ENCODE assay signal across 12 cellular contexts in the genomic region with DNA sequence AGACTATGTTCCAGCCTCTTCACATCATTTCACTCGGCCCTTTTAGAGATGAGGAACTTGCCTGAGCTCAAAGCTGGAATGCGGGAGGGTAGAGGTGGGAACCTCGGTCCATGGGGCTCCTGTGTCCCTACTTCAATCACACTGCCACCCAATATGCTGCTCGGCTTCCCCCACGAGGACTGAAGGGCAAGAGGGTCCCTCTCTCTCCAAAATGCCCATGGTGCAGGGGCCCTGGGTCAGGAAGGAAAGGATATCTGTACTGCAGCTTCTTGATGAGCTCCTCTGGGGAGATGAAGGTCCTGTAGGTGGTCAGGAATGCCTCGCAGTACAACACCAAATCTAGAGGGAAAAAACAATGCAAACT. TPM values are rescaled to one million over a fixed set of nuclear protein-coding genes. Genes with fewer than 3 reads are reported as not detected.
A peak's percentile ranks its signal among the peaks of the same experiment; 100 is the strongest.
DNase-seq lines count a peak whose midpoint lies in the region; ATAC-seq and TF ChIP-seq lines count a peak whose summit lies in the region.
"Had no signal": no experiment of that assay in that cellular context is flagged by ENCODE, and none has a peak within 500 bp of the region (broad histone marks: within the 10 kb centered on the region; RNA-seq: fewer than 3 reads in every experiment).

No MANE protein-coding gene starts in this region.

- H3K4me1 ChIP-seq in foreskin keratinocyte, result no peaks in the 10 kb centered on the region

- H3K4me1 Mint-ChIP-seq in WTC11, result no peaks in the 10 kb centered on the region
- H3K4me1 Mint-ChIP-seq in endothelial cell (ENCODE audit: unreplicated experiment), result peaks cover 25% of the 10 kb centered on the region
- peaks cover 40% of the 10 kb centered on the region for H3K4me1 Mint-ChIP-seq in stimulated activated memory B cell treated with anti-CD40 and anti-IgM and Interleukin-4, amounts not matched to agents 10 μg/mL and 1 μg/mL and 100 μg/mL, for 72 hours

- ATAC-seq in activated naive CD4-positive, alpha-beta T cell treated with anti-CD3 and anti-CD28 coated beads, Interleukin-2, amount 50 U/mL, for 72 hours, result no peak
- ATAC-seq in WTC11 (no peak), GM18873 (IDR thresholded peaks at IDR 0.05; ENCODE audit: low FRiP score, unreplicated experiment) (no peak), foreskin keratinocyte (no peak)
- ATAC-seq in stimulated activated memory B cell treated with anti-CD40 and anti-IgM and Interleukin-4, amounts not matched to agents 10 μg/mL and 1 μg/mL and 100 μg/mL, for 72 hours, result no peak

- no peak overlapping the region for H3K27ac ChIP-seq in foreskin keratinocyte
- H3K27ac ChIP-seq: esophagus squamous epithelium, upper lobe of right lung had no signal

- POLR2A ChIA-PET in WTC11 (lab: Charles Lee), result no interaction called here

- CTCF ChIA-PET in WTC11 (lab: Charles Lee), result interaction anchor here (0.5 to 2.1 kb wide), 38 partner anchors 10 to 739 kb away, joined by 3 to 34 read pairs (median 4); a partner anchor contains a TSS

- peaks cover 0 to 10% of the 10 kb centered on the region in 2 donors for H3K36me3 Mint-ChIP-seq in activated naive CD4-positive, alpha-beta T cell treated with anti-CD3 and anti-CD28 coated beads, Interleukin-2, amount 50 U/mL, for 72 hours
- H3K36me3 Mint-ChIP-seq in WTC11 (peaks cover 10% of the 10 kb centered on the region; the same call in 1 of the 2 replicates), endothelial cell (ENCODE audit: low read depth, unreplicated experiment) (peaks cover 64% of the 10 kb centered on the region)
- H3K36me3 Mint-ChIP-seq in stimulated activated memory B cell treated with anti-CD40 and anti-IgM and Interleukin-4, amounts not matched to agents 10 μg/mL and 1 μg/mL and 100 μg/mL, for 72 hours, result peaks cover 77% of the 10 kb centered on the region

- peak overlapping the region; percentile 79 for H3K27ac Mint-ChIP-seq in activated naive CD4-positive, alpha-beta T cell treated with anti-CD3 and anti-CD28 coated beads, Interleukin-2, amount 50 U/mL, for 72 hours
- H3K27ac Mint-ChIP-seq in WTC11 (0 out of 2 replicates have a peak overlapping the region, but pooled peaks have one; percentile 65), endothelial cell (ENCODE audit: unreplicated experiment) (peak overlapping the region; percentile 67)
- H3K27ac Mint-ChIP-seq in stimulated activated memory B cell treated with anti-CD40 and anti-IgM and Interleukin-4, amounts not matched to agents 10 μg/mL and 1 μg/mL and 100 μg/mL, for 72 hours, result peak overlapping the region; percentile 77

- no peak overlapping the region for H3K4me3 Mint-ChIP-seq in WTC11
- peak overlapping the region; percentile 18 for H3K4me3 Mint-ChIP-seq in endothelial cell (ENCODE audit: unreplicated experiment)
- H3K4me3 Mint-ChIP-seq in stimulated activated memory B cell treated with anti-CD40 and anti-IgM and Interleukin-4, amounts not matched to agents 10 μg/mL and 1 μg/mL and 100 μg/mL, for 72 hours, result no peak overlapping the region

- TF ChIP-seq CTCF in WTC11 (IDR thresholded peaks at IDR 0.05) (no peak), endothelial cell (IDR thresholded peaks at IDR 0.05; ENCODE audit: unreplicated experiment) (no peak), foreskin keratinocyte (conservative IDR thresholded peaks at IDR 0.05) (no peak)

- no peaks in the 10 kb centered on the region for H3K9me3 Mint-ChIP-seq in activated naive CD4-positive, alpha-beta T cell treated with anti-CD3 and anti-CD28 coated beads, Interleukin-2, amount 50 U/mL, for 72 hours
- H3K9me3 Mint-ChIP-seq in WTC11, result no peaks in the 10 kb centered on the region
- no peaks in the 10 kb centered on the region for H3K9me3 Mint-ChIP-seq in endothelial cell (ENCODE audit: unreplicated experiment)
- H3K9me3 Mint-ChIP-seq in stimulated activated memory B cell treated with anti-CD40 and anti-IgM and Interleukin-4, amounts not matched to agents 10 μg/mL and 1 μg/mL and 100 μg/mL, for 72 hours, result no peaks in the 10 kb centered on the region

- no peak for DNase-seq in activated naive CD4-positive, alpha-beta T cell treated with anti-CD3 and anti-CD28 coated beads, Interleukin-2, amount 50 U/mL, for 72 hours (ENCODE audit: low spot score in 2 of 2)
- no peak for DNase-seq in activated naive CD4-positive, alpha-beta T cell treated with Interleukin-2 at 50 U/mL for 16 hours
- DNase-seq in WTC11 (ENCODE audit: low spot score) (no peak), endothelial cell (ENCODE audit: low spot score) (no peak), foreskin keratinocyte (no peak), NCI-H524 treated with DMSO at 0.1 percent for 48 hours (lab: John Stamatoyannopoulos, UW) (no peak)

- no peaks in the 10 kb centered on the region for H3K27me3 ChIP-seq in foreskin keratinocyte
- H3K27me3 ChIP-seq: esophagus squamous epithelium, heart left ventricle, upper lobe of right lung had no signal

- no peaks in the 10 kb centered on the region for H3K27me3 Mint-ChIP-seq in WTC11 (ENCODE audit: low read depth)
- H3K27me3 Mint-ChIP-seq in endothelial cell (ENCODE audit: unreplicated experiment), result peaks cover 32% of the 10 kb centered on the region
- H3K27me3 Mint-ChIP-seq in stimulated activated memory B cell treated with anti-CD40 and anti-IgM and Interleukin-4, amounts not matched to agents 10 μg/mL and 1 μg/mL and 100 μg/mL, for 72 hours, result no peaks in the 10 kb centered on the region

TF ChIP-seq in WTC11, 78 proteins besides CTCF, POLR2A, EP300 and RAD21 (continues in another document):
- TF ChIP-seq MXD4 (CRISPR knock-in tag; IDR thresholded peaks at IDR 0.05; ENCODE audit: borderline replicate concordance) (no peak), SMAD3 (CRISPR knock-in tag; IDR thresholded peaks at IDR 0.05; ENCODE audit: borderline replicate concordance) (no peak), RORB (CRISPR knock-in tag; IDR thresholded peaks at IDR 0.05) (no peak), CBFB (CRISPR knock-in tag; IDR thresholded peaks at IDR 0.05; ENCODE audit: low read depth) (no peak), FOXJ3 (CRISPR knock-in tag; IDR thresholded peaks at IDR 0.05; ENCODE audit: borderline replicate concordance) (no peak), EMX1 (CRISPR knock-in tag; IDR thresholded peaks at IDR 0.05) (no peak)
- TF ChIP-seq, protein P1, sequence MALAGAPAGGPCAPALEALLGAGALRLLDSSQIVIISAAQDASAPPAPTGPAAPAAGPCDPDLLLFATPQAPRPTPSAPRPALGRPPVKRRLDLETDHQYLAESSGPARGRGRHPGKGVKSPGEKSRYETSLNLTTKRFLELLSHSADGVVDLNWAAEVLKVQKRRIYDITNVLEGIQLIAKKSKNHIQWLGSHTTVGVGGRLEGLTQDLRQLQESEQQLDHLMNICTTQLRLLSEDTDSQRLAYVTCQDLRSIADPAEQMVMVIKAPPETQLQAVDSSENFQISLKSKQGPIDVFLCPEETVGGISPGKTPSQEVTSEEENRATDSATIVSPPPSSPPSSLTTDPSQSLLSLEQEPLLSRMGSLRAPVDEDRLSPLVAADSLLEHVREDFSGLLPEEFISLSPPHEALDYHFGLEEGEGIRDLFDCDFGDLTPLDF (CRISPR knock-in tag; IDR thresholded peaks at IDR 0.05), result no peak
- TF ChIP-seq, protein P2, sequence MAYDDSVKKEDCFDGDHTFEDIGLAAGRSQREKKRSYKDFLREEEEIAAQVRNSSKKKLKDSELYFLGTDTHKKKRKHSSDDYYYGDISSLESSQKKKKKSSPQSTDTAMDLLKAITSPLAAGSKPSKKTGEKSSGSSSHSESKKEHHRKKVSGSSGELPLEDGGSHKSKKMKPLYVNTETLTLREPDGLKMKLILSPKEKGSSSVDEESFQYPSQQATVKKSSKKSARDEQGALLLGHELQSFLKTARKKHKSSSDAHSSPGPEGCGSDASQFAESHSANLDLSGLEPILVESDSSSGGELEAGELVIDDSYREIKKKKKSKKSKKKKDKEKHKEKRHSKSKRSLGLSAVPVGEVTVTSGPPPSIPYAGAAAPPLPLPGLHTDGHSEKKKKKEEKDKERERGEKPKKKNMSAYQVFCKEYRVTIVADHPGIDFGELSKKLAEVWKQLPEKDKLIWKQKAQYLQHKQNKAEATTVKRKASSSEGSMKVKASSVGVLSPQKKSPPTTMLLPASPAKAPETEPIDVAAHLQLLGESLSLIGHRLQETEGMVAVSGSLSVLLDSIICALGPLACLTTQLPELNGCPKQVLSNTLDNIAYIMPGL (CRISPR knock-in tag; IDR thresholded peaks at IDR 0.05), result no peak
- TF ChIP-seq, protein P3, sequence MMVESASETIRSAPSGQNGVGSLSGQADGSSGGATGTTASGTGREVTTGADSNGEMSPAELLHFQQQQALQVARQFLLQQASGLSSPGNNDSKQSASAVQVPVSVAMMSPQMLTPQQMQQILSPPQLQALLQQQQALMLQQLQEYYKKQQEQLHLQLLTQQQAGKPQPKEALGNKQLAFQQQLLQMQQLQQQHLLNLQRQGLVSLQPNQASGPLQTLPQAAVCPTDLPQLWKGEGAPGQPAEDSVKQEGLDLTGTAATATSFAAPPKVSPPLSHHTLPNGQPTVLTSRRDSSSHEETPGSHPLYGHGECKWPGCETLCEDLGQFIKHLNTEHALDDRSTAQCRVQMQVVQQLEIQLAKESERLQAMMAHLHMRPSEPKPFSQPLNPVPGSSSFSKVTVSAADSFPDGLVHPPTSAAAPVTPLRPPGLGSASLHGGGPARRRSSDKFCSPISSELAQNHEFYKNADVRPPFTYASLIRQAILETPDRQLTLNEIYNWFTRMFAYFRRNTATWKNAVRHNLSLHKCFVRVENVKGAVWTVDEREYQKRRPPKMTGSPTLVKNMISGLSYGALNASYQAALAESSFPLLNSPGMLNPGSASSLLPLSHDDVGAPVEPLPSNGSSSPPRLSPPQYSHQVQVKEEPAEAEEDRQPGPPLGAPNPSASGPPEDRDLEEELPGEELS (CRISPR knock-in tag; IDR thresholded peaks at IDR 0.05), result no peak
- TF ChIP-seq, protein P4, sequence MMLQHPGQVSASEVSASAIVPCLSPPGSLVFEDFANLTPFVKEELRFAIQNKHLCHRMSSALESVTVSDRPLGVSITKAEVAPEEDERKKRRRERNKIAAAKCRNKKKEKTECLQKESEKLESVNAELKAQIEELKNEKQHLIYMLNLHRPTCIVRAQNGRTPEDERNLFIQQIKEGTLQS (CRISPR knock-in tag; conservative IDR thresholded peaks at IDR 0.05), result no peak

RNA-seq across cellular contexts. Expression of a gene that starts 46.5 kb away (rescaled TPM):
- total RNA-seq in activated naive CD4-positive, alpha-beta T cell treated with anti-CD3 and anti-CD28 coated beads, Interleukin-2, amount 50 U/mL, for 72 hours, result not detected
- total RNA-seq in WTC11 (2021), result 0.48 to 1.2 TPM (median 0.78 TPM) in 3 replicates
- total RNA-seq in endothelial cell (ENCODE audit: unreplicated experiment), result not detected
- total RNA-seq in foreskin keratinocyte, result not detected in 2 replicates
- polyA plus RNA-seq in foreskin keratinocyte, result not detected in 2 replicates
- total RNA-seq: esophagus squamous epithelium, heart left ventricle, smooth muscle cell had no signal
- polyA plus RNA-seq: heart left ventricle, smooth muscle cell had no signal
